Comparison of ENCODE assay signal across 1 cellular context in the genomic region with DNA sequence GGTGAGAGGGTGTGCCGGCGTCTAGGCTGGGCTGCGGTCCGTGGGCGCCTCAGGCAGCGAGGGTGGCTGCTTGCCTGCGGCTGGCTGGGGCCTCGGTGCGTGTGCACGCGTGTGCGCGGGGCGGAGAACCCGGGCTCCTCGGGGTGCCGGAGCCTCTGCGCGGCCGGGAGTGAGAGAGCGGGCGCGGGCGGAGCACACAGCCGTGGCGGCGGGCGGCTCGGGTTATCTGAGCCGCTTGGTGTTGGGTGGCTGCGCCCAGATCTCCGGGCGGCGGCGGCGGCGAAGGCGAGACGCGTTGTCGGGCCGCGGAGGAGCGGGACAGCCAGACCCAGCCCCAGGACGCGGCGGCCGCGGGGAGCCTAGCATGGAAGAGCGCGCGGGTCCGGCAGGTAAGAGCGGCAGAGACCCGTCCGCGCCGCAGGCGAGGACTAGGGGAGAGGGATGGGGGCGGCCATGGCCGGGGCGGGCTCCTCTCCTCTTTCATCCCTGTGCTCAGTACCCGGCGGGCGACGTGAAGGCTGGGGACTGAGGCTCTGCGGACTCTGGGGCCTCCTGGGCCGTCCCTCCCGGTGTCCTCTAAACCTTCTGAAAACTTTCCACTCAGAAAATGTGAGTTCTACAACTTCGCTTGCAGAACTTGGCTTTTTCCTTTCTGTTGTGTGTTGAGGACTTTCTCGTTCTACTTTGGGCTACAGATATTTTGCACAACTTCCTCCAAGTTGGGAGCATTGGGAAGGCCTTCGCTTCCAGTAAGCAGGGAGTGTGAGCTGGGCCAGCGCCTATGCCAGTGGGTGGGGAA.
TF ChIP-seq lines count a peak whose summit lies in the region.

No MANE protein-coding gene starts in this region.

TF ChIP-seq in WTC11, 78 proteins besides CTCF, POLR2A, EP300 and RAD21 (continued from another document):
- TF ChIP-seq, protein P1, sequence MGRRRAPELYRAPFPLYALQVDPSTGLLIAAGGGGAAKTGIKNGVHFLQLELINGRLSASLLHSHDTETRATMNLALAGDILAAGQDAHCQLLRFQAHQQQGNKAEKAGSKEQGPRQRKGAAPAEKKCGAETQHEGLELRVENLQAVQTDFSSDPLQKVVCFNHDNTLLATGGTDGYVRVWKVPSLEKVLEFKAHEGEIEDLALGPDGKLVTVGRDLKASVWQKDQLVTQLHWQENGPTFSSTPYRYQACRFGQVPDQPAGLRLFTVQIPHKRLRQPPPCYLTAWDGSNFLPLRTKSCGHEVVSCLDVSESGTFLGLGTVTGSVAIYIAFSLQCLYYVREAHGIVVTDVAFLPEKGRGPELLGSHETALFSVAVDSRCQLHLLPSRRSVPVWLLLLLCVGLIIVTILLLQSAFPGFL (CRISPR knock-in tag; IDR thresholded peaks at IDR 0.05; ENCODE audit: borderline replicate concordance): no peak
- no peak for TF ChIP-seq ZNF138 (CRISPR knock-in tag; conservative IDR thresholded peaks at IDR 0.05)
- no peak for TF ChIP-seq NR2C2 (CRISPR knock-in tag; IDR thresholded peaks at IDR 0.05)
- TF ChIP-seq TCF7 (CRISPR knock-in tag; IDR thresholded peaks at IDR 0.05; ENCODE audit: low read depth): no peak
- no peak for TF ChIP-seq NFE2L1 (CRISPR knock-in tag; IDR thresholded peaks at IDR 0.05)
- TF ChIP-seq, protein P2, sequence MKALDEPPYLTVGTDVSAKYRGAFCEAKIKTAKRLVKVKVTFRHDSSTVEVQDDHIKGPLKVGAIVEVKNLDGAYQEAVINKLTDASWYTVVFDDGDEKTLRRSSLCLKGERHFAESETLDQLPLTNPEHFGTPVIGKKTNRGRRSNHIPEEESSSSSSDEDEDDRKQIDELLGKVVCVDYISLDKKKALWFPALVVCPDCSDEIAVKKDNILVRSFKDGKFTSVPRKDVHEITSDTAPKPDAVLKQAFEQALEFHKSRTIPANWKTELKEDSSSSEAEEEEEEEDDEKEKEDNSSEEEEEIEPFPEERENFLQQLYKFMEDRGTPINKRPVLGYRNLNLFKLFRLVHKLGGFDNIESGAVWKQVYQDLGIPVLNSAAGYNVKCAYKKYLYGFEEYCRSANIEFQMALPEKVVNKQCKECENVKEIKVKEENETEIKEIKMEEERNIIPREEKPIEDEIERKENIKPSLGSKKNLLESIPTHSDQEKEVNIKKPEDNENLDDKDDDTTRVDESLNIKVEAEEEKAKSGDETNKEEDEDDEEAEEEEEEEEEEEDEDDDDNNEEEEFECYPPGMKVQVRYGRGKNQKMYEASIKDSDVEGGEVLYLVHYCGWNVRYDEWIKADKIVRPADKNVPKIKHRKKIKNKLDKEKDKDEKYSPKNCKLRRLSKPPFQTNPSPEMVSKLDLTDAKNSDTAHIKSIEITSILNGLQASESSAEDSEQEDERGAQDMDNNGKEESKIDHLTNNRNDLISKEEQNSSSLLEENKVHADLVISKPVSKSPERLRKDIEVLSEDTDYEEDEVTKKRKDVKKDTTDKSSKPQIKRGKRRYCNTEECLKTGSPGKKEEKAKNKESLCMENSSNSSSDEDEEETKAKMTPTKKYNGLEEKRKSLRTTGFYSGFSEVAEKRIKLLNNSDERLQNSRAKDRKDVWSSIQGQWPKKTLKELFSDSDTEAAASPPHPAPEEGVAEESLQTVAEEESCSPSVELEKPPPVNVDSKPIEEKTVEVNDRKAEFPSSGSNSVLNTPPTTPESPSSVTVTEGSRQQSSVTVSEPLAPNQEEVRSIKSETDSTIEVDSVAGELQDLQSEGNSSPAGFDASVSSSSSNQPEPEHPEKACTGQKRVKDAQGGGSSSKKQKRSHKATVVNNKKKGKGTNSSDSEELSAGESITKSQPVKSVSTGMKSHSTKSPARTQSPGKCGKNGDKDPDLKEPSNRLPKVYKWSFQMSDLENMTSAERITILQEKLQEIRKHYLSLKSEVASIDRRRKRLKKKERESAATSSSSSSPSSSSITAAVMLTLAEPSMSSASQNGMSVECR (CRISPR knock-in tag; IDR thresholded peaks at IDR 0.05; ENCODE audit: borderline replicate concordance): no peak
- TF ChIP-seq SMAD4 (CRISPR knock-in tag; IDR thresholded peaks at IDR 0.05): no peak
- TF ChIP-seq ZNF671 (CRISPR knock-in tag; IDR thresholded peaks at IDR 0.05): no peak
- TF ChIP-seq, protein P3, sequence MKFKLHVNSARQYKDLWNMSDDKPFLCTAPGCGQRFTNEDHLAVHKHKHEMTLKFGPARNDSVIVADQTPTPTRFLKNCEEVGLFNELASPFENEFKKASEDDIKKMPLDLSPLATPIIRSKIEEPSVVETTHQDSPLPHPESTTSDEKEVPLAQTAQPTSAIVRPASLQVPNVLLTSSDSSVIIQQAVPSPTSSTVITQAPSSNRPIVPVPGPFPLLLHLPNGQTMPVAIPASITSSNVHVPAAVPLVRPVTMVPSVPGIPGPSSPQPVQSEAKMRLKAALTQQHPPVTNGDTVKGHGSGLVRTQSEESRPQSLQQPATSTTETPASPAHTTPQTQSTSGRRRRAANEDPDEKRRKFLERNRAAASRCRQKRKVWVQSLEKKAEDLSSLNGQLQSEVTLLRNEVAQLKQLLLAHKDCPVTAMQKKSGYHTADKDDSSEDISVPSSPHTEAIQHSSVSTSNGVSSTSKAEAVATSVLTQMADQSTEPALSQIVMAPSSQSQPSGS (CRISPR knock-in tag; IDR thresholded peaks at IDR 0.05; ENCODE audit: borderline replicate concordance, low read depth): no peak
- TF ChIP-seq, protein P4, sequence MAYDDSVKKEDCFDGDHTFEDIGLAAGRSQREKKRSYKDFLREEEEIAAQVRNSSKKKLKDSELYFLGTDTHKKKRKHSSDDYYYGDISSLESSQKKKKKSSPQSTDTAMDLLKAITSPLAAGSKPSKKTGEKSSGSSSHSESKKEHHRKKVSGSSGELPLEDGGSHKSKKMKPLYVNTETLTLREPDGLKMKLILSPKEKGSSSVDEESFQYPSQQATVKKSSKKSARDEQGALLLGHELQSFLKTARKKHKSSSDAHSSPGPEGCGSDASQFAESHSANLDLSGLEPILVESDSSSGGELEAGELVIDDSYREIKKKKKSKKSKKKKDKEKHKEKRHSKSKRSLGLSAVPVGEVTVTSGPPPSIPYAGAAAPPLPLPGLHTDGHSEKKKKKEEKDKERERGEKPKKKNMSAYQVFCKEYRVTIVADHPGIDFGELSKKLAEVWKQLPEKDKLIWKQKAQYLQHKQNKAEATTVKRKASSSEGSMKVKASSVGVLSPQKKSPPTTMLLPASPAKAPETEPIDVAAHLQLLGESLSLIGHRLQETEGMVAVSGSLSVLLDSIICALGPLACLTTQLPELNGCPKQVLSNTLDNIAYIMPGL (CRISPR knock-in tag; IDR thresholded peaks at IDR 0.05): no peak
- TF ChIP-seq CBFB (CRISPR knock-in tag; IDR thresholded peaks at IDR 0.05; ENCODE audit: low read depth): no peak
TF ChIP-seq in WTC11: peak in this region for 0.
